18 cellular contexts compared by ENCODE assay signal in genomic region chr15:61653110-61653509, GRCh38.
DNase-seq lines count a peak whose midpoint lies in the region; ATAC-seq, FAIRE-seq and TF ChIP-seq lines count a peak whose summit lies in the region.
"Had no signal": no experiment of that assay in that cellular context is flagged by ENCODE, and none has a peak within 500 bp of the region (broad histone marks: within the 10 kb centered on the region; RNA-seq: fewer than 3 reads in every experiment).

No MANE protein-coding gene starts in this region.

- ATAC-seq in heart right ventricle (peak; percentile 62 to 86 (median 80)), psoas muscle (peak; percentile 66 to 79 (median 76)), GM19328 (IDR thresholded peaks at IDR 0.05; ENCODE audit: unreplicated experiment) (no peak), HG02763 (IDR thresholded peaks at IDR 0.05; ENCODE audit: unreplicated experiment) (no peak)
- ATAC-seq: activated naive CD8-positive, alpha-beta T cell treated with anti-CD3 and anti-CD28 coated beads, Interleukin-2, amount 50 U/mL, for 24 hours; activated T-helper 17 cell treated with anti-CD3 and anti-CD28 coated beads, Interleukin-2, amount 50 U/mL, for 72 hours; natural killer cell had no signal

- peaks cover 0 to 18% (median 0%) of the 10 kb centered on the region in 7 donors for H3K27me3 ChIP-seq in heart right ventricle
- no peaks in the 10 kb centered on the region for H3K27me3 ChIP-seq in psoas muscle (ENCODE audit: insufficient read depth in 3 of 3, low read length in 2 of 3)

- H3K9me3 Mint-ChIP-seq in osteocyte (ENCODE audit: unreplicated experiment): no peaks in the 10 kb centered on the region
- H3K9me3 Mint-ChIP-seq: activated naive CD8-positive, alpha-beta T cell treated with anti-CD3 and anti-CD28 coated beads, Interleukin-2, amount 50 U/mL, for 24 hours; activated T-helper 17 cell treated with anti-CD3 and anti-CD28 coated beads, Interleukin-2, amount 50 U/mL, for 72 hours; natural killer cell had no signal

- no peak overlapping the region for H3K27ac Mint-ChIP-seq in osteocyte (ENCODE audit: unreplicated experiment)
- H3K27ac Mint-ChIP-seq: activated naive CD8-positive, alpha-beta T cell treated with anti-CD3 and anti-CD28 coated beads, Interleukin-2, amount 50 U/mL, for 24 hours; activated T-helper 17 cell treated with anti-CD3 and anti-CD28 coated beads, Interleukin-2, amount 50 U/mL, for 72 hours; CD4-positive, CD25-positive, alpha-beta regulatory T cell; natural killer cell had no signal

- TF ChIP-seq POLR2A in H54 (IDR thresholded peaks at IDR 0.05; ENCODE audit: low read depth, low read length): no peak

- H3K9me3 ChIP-seq in heart right ventricle (no peaks in the 10 kb centered on the region), psoas muscle (no peaks in the 10 kb centered on the region)
- H3K9me3 ChIP-seq: lower lobe of right lung had no signal

- WGBS in heart right ventricle, 2 donors: 43 to 47% methylated on average over 9 of the region's 9 CpGs
- WGBS in psoas muscle, 3 donors: 43 to 58% (median 47%) methylated on average over 9 of the region's 9 CpGs

- peak overlapping the region in 3 of 10 donors; percentile 12 to 21 (median 19) for H3K27ac ChIP-seq in heart right ventricle
- H3K27ac ChIP-seq in psoas muscle: peak overlapping the region; percentile 46
- H3K27ac ChIP-seq: lower lobe of right lung had no signal

- no peaks in the 10 kb centered on the region for H3K36me3 Mint-ChIP-seq in osteocyte (ENCODE audit: unreplicated experiment)
- H3K36me3 Mint-ChIP-seq: CD4-positive, CD25-positive, alpha-beta regulatory T cell; natural killer cell had no signal

- TF ChIP-seq CTCF in heart right ventricle (IDR thresholded peaks at IDR 0.05) (no peak), psoas muscle (IDR thresholded peaks at IDR 0.05) (no peak), osteocyte (IDR thresholded peaks at IDR 0.05) (no peak)

- H3K4me3 ChIP-seq in heart right ventricle (no peak overlapping the region), psoas muscle (peak overlapping the region; percentile 31)
- H3K4me3 ChIP-seq: lower lobe of right lung had no signal

- H3K36me3 ChIP-seq in heart right ventricle: no peaks in the 10 kb centered on the region
- H3K36me3 ChIP-seq in psoas muscle (ENCODE audit: insufficient read depth in 1 of 2, low read depth in 1 of 2): no peaks in the 10 kb centered on the region
- H3K36me3 ChIP-seq: lower lobe of right lung had no signal

- no peak overlapping the region for H3K4me3 Mint-ChIP-seq in osteocyte (ENCODE audit: unreplicated experiment)
- H3K4me3 Mint-ChIP-seq: activated naive CD8-positive, alpha-beta T cell treated with anti-CD3 and anti-CD28 coated beads, Interleukin-2, amount 50 U/mL, for 24 hours; activated T-helper 17 cell treated with anti-CD3 and anti-CD28 coated beads, Interleukin-2, amount 50 U/mL, for 72 hours; CD4-positive, CD25-positive, alpha-beta regulatory T cell; natural killer cell had no signal

- peak; percentile 4 for DNase-seq in COR-L47 (lab: John Stamatoyannopoulos, UW)
- peak; percentile 5 for DNase-seq in SW480 (ENCODE audit: low spot score)
- peak; percentile 15 to 53 for DNase-seq in heart right ventricle
- peak; percentile 71 to 85 for DNase-seq in psoas muscle
- no peak for DNase-seq in osteocyte (ENCODE audit: extremely low spot score, unreplicated experiment)
- no peak for DNase-seq in H54 (ENCODE audit: insufficient read length, low spot score)
- DNase-seq: activated CD4-positive, alpha-beta T cell treated with anti-CD3 and anti-CD28 coated beads for 1 hour; activated naive CD8-positive, alpha-beta T cell treated with anti-CD3 and anti-CD28 coated beads, Interleukin-2, amount 50 U/mL, for 24 hours; CD4-positive, CD25-positive, alpha-beta regulatory T cell; effector CD8-positive, alpha-beta T cell; lower lobe of right lung; natural killer cell; NCI-H187 treated with DMSO at 0.1 percent for 48 hours; SIG-M5; stimulated activated naive CD4-positive, alpha-beta T cell treated with Interleukin-2 at 50 U/mL for 16 hours had no signal

- peaks cover 5% of the 10 kb centered on the region for H3K27me3 Mint-ChIP-seq in osteocyte (ENCODE audit: unreplicated experiment)

- no peak for FAIRE-seq in H54 (lab: Jason Lieb, UNC)

- peaks cover 0 to 7% (median 0%) of the 10 kb centered on the region in 9 donors for H3K4me1 ChIP-seq in heart right ventricle
- H3K4me1 ChIP-seq in psoas muscle: peaks cover 21% of the 10 kb centered on the region
- H3K4me1 ChIP-seq: lower lobe of right lung had no signal

- intact Hi-C loops in heart right ventricle (cut with DNase I): no loop called here
- intact Hi-C loops in psoas muscle (cut with DNase I): no loop called here

- no peaks in the 10 kb centered on the region for H3K4me1 Mint-ChIP-seq in osteocyte (ENCODE audit: unreplicated experiment)
- H3K4me1 Mint-ChIP-seq: activated naive CD8-positive, alpha-beta T cell treated with anti-CD3 and anti-CD28 coated beads, Interleukin-2, amount 50 U/mL, for 24 hours; activated T-helper 17 cell treated with anti-CD3 and anti-CD28 coated beads, Interleukin-2, amount 50 U/mL, for 72 hours; CD4-positive, CD25-positive, alpha-beta regulatory T cell; natural killer cell had no signal

Comparison
In these comparisons a context has a peak if more than half of its experiments do, and no peak if none do; other contexts are left out.
1. DNase-seq: peak in COR-L47 (single experiment), SW480 (single experiment), heart right ventricle (2 of 2) and psoas muscle (2 of 2); none in osteocyte (single experiment) and H54 (single experiment).
2. ATAC-seq: peak in heart right ventricle (8 of 8) and psoas muscle (4 of 4); none in GM19328 (single experiment) and HG02763 (single experiment).